ENCODE assay signal across 11 cellular contexts in genomic region chr11:58782066-58782465, GRCh38. TPM values are rescaled to one million over a fixed set of nuclear protein-coding genes. Genes with fewer than 3 reads are reported as not detected.
"Had no signal": no experiment of that assay in that cellular context is flagged by ENCODE, and none has a peak within 500 bp of the region (broad histone marks: within the 10 kb centered on the region; RNA-seq: fewer than 3 reads in every experiment).

No MANE protein-coding gene starts in this region.

- ATAC-seq: HCT116, HepG2 had no signal

- H3K36me3 Mint-ChIP-seq: IgD-negative memory B cell had no signal

- H3K4me3 Mint-ChIP-seq: HFFc6, IgD-negative memory B cell had no signal

- DNase-seq: GM23248, GOT3, H7, HFFc6, Karpas-422, KBM-7 had no signal

- H3K9me3 Mint-ChIP-seq: HFFc6 had no signal

- H3K4me1 Mint-ChIP-seq: IgD-negative memory B cell had no signal

- H3K27ac Mint-ChIP-seq: HFFc6, IgD-negative memory B cell had no signal

RNA-seq across cellular contexts. Expression of gene GLYAT, which starts 50.3 kb away (rescaled TPM):
- total RNA-seq: GM23248, H4, H7, HepG2, HFFc6, HT1080 had no signal
- polyA plus RNA-seq: GM23248, HepG2, IgD-negative memory B cell had no signal
